In the genomic region with DNA sequence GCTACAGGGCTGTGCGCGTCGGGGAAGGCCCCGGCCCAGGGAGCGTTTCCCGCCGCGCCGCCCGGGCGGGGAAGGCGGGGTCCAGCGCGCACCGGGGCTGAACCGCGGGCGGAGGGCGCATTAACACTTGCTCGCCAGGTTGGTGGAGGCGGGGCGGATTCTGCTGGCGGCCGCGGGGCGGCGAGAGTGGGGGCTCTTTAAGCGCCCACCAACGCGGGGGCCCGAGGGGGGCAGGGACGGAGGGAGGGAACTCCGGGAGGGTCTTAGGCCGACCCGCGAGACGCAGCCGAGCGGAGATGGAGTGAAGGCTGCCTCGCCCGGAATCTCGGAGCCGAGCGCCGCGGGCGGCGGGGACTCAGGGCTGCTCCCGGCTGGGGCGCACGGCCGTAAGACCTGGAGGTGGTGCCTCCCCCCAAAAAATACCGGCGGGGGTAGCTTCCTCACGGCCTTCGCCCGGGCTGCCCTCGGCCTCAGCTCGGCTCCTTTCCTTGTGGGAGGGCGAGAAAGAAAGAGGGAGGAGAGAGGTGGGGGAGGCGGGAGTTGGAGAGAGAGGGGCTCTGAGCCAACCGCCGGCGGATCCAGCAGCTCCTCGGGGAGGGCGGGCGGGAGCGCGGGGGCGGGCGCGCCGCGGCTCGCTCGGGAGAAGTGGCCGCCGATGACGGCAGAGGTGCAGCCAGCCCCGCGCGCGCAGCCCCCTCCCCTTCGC, we compare ENCODE assay signal across 8 cellular contexts. TPM values are rescaled to one million over a fixed set of nuclear protein-coding genes. Genes with fewer than 3 reads are reported as not detected.
DNase-seq lines count a peak whose midpoint lies in the region; ATAC-seq, FAIRE-seq and TF ChIP-seq lines count a peak whose summit lies in the region.

No MANE protein-coding gene starts in this region.

- peaks cover 32% of the 10 kb centered on the region for H3K4me1 Mint-ChIP-seq in activated naive CD4-positive, alpha-beta T cell treated with anti-CD3 and anti-CD28 coated beads for 36 hours (ENCODE audit: low read depth)

- in situ Hi-C loops in astrocyte of the cerebellum (cut with HindIII; ENCODE audit: low sequenced_read_pairs), result no loop called here

- intact Hi-C loops in activated naive CD4-positive, alpha-beta T cell treated with anti-CD3 and anti-CD28 coated beads for 36 hours (cut with micrococcal nuclease), result loop anchor here (2.0 to 5.0 kb wide), 2 partner anchors 13 to 57 kb away; partner anchors contain the start of gene FOXC2
- intact Hi-C loops in kidney (cut with DNase I) (loop anchor here (10.0 kb wide), 2 partner anchors 175 to 695 kb away; no protein-coding TSS in a partner anchor), tibial artery (cut with DNase I; ENCODE audit: low total_unique reads) (loop anchor here (5.0 to 10.0 kb wide), 3 partner anchors 168 to 1815 kb away; partner anchors contain the start of gene USP10)

- H3K36me3 ChIP-seq in kidney (ENCODE audit: control insufficient read depth in 1 of 2, insufficient read depth in 2 of 2, low read length in 2 of 2) (no peaks in the 10 kb centered on the region), tibial artery (no peaks in the 10 kb centered on the region)

- H3K27me3 Mint-ChIP-seq in activated naive CD4-positive, alpha-beta T cell treated with anti-CD3 and anti-CD28 coated beads for 36 hours (ENCODE audit: low read depth), result peaks cover 59% of the 10 kb centered on the region

- no peaks in the 10 kb centered on the region for H3K9me3 Mint-ChIP-seq in activated naive CD4-positive, alpha-beta T cell treated with anti-CD3 and anti-CD28 coated beads for 36 hours

- peak; percentile 19 for DNase-seq in activated naive CD4-positive, alpha-beta T cell treated with anti-CD3 and anti-CD28 coated beads for 36 hours
- DNase-seq in activated naive CD4-positive, alpha-beta T cell (lab: John Stamatoyannopoulos, UW), result no peak
- DNase-seq in astrocyte of the cerebellum (ENCODE audit: low read depth), result peak; percentile 59
- DNase-seq in kidney, result peak; percentile 81
- no peak for DNase-seq in tibial artery
- no peak for DNase-seq in NAMALWA (ENCODE audit: low spot score)

- no peak overlapping the region for H3K27ac Mint-ChIP-seq in activated naive CD4-positive, alpha-beta T cell treated with anti-CD3 and anti-CD28 coated beads for 36 hours

- H3K4me3 Mint-ChIP-seq in activated naive CD4-positive, alpha-beta T cell treated with anti-CD3 and anti-CD28 coated beads for 36 hours, result peak overlapping the region; percentile 54

- FAIRE-seq in kidney (lab: Jason Lieb, UNC), result no peak

- CTCF ChIA-PET in activated naive CD4-positive, alpha-beta T cell treated with anti-CD3 and anti-CD28 coated beads for 36 hours (lab: Charles Lee), result interaction anchor here (0.6 kb wide), 1 partner anchor 689 kb away, joined by 4 read pairs; no protein-coding TSS in a partner anchor

- TF ChIP-seq CTCF in astrocyte of the cerebellum (IDR thresholded peaks at IDR 0.05; ENCODE audit: low read depth, low read length, missing control alignments), result no peak
- no peak for TF ChIP-seq CTCF in kidney (IDR thresholded peaks at IDR 0.05; ENCODE audit: borderline replicate concordance, extremely low read depth, insufficient read depth)
- no peak for TF ChIP-seq CTCF in tibial artery (IDR thresholded peaks at IDR 0.05)

- H3K27me3 ChIP-seq in tibial artery, result peaks cover 21 to 92% of the 10 kb centered on the region in 2 donors

- no peak for ATAC-seq in GM19351 (IDR thresholded peaks at IDR 0.05; ENCODE audit: unreplicated experiment)
- no peak for ATAC-seq in GM18873 (IDR thresholded peaks at IDR 0.05; ENCODE audit: low FRiP score, unreplicated experiment)

- H3K4me3 ChIP-seq in astrocyte of the cerebellum (ENCODE audit: low read depth, low read length) (peak overlapping the region; percentile 71), kidney (ENCODE audit: low read length in 2 of 2) (peak overlapping the region in 1 of 2 donors; percentile 60), tibial artery (peak overlapping the region; percentile 58 to 75)

- H3K4me1 ChIP-seq in kidney (ENCODE audit: control insufficient read depth in 1 of 2, insufficient read depth in 1 of 2, low read depth in 1 of 2, low read length in 2 of 2) (peaks cover 0 to 13% of the 10 kb centered on the region in 2 donors), tibial artery (peaks cover 0 to 53% (median 45%) of the 10 kb centered on the region in 4 donors)

- H3K9ac ChIP-seq in kidney (ENCODE audit: low read length in 2 of 2), result peak overlapping the region in 1 of 2 donors; percentile 26

- H3K27ac ChIP-seq in kidney (ENCODE audit: low read depth in 2 of 2, low read length in 2 of 2) (peak overlapping the region; percentile 74 to 77), tibial artery (peak overlapping the region; percentile 43 to 64)

- H3K36me3 Mint-ChIP-seq in activated naive CD4-positive, alpha-beta T cell treated with anti-CD3 and anti-CD28 coated beads for 36 hours (ENCODE audit: low read depth), result no peaks in the 10 kb centered on the region

- no peaks in the 10 kb centered on the region for H3K9me3 ChIP-seq in kidney (ENCODE audit: control insufficient read depth in 1 of 2, low read length in 2 of 2)
- H3K9me3 ChIP-seq in tibial artery, result no peaks in the 10 kb centered on the region

RNA-seq across cellular contexts. Expression of gene FOXF1, which starts 0.4 kb away (rescaled TPM):
- not detected for total RNA-seq in activated naive CD4-positive, alpha-beta T cell treated with anti-CD3 and anti-CD28 coated beads for 36 hours
- 0.57 TPM for total RNA-seq in kidney
- polyA plus RNA-seq in kidney (ENCODE audit: insufficient read depth, low read depth, low replicate concordance), result 0.67 TPM

RNA-seq across cellular contexts. Expression of gene MTHFSD, which starts 45.1 kb away (rescaled TPM):
- 10 to 100 TPM; 21.9 to 24.1 TPM for total RNA-seq in activated naive CD4-positive, alpha-beta T cell treated with anti-CD3 and anti-CD28 coated beads for 36 hours
- total RNA-seq in kidney, result 26.2 TPM
- polyA plus RNA-seq in kidney (ENCODE audit: insufficient read depth, low read depth, low replicate concordance), result 11.3 TPM

RNA-seq across cellular contexts. Expression of gene FOXC2, which starts 56.7 kb away (rescaled TPM):
- total RNA-seq in activated naive CD4-positive, alpha-beta T cell treated with anti-CD3 and anti-CD28 coated beads for 36 hours, result not detected
- 6.3 TPM for total RNA-seq in kidney
- polyA plus RNA-seq in kidney (ENCODE audit: insufficient read depth, low read depth, low replicate concordance), result 3.8 TPM

Comparison
In these comparisons a context has a peak if more than half of its experiments do, and no peak if none do; other contexts are left out.
1. DNase-seq: peak in activated naive CD4-positive, alpha-beta T cell treated with anti-CD3 and anti-CD28 coated beads for 36 hours (single experiment), astrocyte of the cerebellum (single experiment) and kidney (single experiment); none in activated naive CD4-positive, alpha-beta T cell (0 of 4), tibial artery (0 of 2) and NAMALWA (single experiment).